6 cellular contexts compared by ENCODE assay signal in the genomic region with DNA sequence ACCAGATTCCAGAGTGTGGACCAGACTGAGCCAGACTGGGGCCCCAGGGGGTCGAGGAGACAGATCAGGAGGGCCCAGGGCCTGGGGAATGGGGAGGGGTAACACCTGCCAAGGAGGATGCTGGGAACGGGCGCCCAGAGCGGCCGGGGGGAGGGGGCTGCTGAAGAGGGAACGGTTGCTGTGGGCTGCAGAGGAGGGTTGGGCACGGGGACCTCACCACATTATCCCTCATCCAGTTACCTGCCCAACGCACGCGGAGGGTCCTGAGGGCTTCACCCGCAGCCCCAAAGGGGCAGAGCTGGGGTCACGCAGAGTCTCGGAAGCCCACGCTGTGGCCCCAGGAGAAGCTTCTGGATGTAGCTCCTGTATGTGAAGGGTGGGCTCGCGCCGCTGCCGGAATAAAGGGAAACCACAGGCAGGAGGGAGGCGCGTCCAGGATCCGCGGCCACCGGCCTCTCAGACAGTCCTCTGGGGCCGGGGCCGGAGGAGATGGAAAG. TPM values are rescaled to one million over a fixed set of nuclear protein-coding genes. Genes with fewer than 3 reads are reported as not detected.
DNase-seq lines count a peak whose midpoint lies in the region; ATAC-seq, FAIRE-seq and TF ChIP-seq lines count a peak whose summit lies in the region.

No MANE protein-coding gene starts in this region.

- peak overlapping the region; percentile 76 for H3K27ac Mint-ChIP-seq in central memory CD8-positive, alpha-beta T cell (ENCODE audit: low read depth)
- peak overlapping the region; percentile 27 for H3K27ac Mint-ChIP-seq in osteocyte (ENCODE audit: unreplicated experiment)

- peak overlapping the region; percentile 74 for H3K4me3 Mint-ChIP-seq in central memory CD8-positive, alpha-beta T cell
- peak overlapping the region; percentile 66 for H3K4me3 Mint-ChIP-seq in osteocyte (ENCODE audit: unreplicated experiment)

- no peak for TF ChIP-seq CTCF in osteocyte (IDR thresholded peaks at IDR 0.05)

- H3K36me3 Mint-ChIP-seq in central memory CD8-positive, alpha-beta T cell (ENCODE audit: insufficient read depth), result peaks cover 26% of the 10 kb centered on the region
- peaks cover 11% of the 10 kb centered on the region for H3K36me3 Mint-ChIP-seq in osteocyte (ENCODE audit: unreplicated experiment)

- DNase-seq in DMS53 (lab: John Stamatoyannopoulos, UW) (peak; percentile 48), DMS53 treated with DMSO at 0.1 percent for 48 hours (lab: John Stamatoyannopoulos, UW; ENCODE audit: unreplicated experiment) (no peak), osteocyte (ENCODE audit: extremely low spot score, unreplicated experiment) (no peak), cortex of kidney (lab: John Stamatoyannopoulos, UW) (no peak), urothelium cell line (ENCODE audit: low spot score) (no peak)
- DNase-seq in central memory CD8-positive, alpha-beta T cell (ENCODE audit: low spot score in 2 of 2), result no peak

- FAIRE-seq in urothelium cell line (lab: Jason Lieb, UNC), result no peak

- H3K9me3 Mint-ChIP-seq in central memory CD8-positive, alpha-beta T cell, result no peaks in the 10 kb centered on the region
- no peaks in the 10 kb centered on the region for H3K9me3 Mint-ChIP-seq in osteocyte (ENCODE audit: unreplicated experiment)

- ATAC-seq in central memory CD8-positive, alpha-beta T cell (replicated peaks; ENCODE audit: extremely low read depth, poor library complexity, severe bottlenecking), result no peak

- peaks cover 17% of the 10 kb centered on the region for H3K4me1 Mint-ChIP-seq in central memory CD8-positive, alpha-beta T cell
- peaks cover 15% of the 10 kb centered on the region for H3K4me1 Mint-ChIP-seq in osteocyte (ENCODE audit: unreplicated experiment)

- H3K27me3 Mint-ChIP-seq in central memory CD8-positive, alpha-beta T cell, result no peaks in the 10 kb centered on the region
- no peaks in the 10 kb centered on the region for H3K27me3 Mint-ChIP-seq in osteocyte (ENCODE audit: unreplicated experiment)

RNA-seq across cellular contexts. Expression of a gene that starts 0.9 kb away (rescaled TPM):
- total RNA-seq in osteocyte, result 23.9 and 25.0 TPM in 2 replicates

RNA-seq across cellular contexts. Expression of a gene that starts 14.2 kb away (rescaled TPM):
- total RNA-seq in osteocyte, result 24.3 and 25.9 TPM in 2 replicates

RNA-seq across cellular contexts. Expression of a gene that starts 29.4 kb away (rescaled TPM):
- 1.5 and 1.6 TPM in 2 replicates for total RNA-seq in osteocyte

RNA-seq across cellular contexts. Expression of a gene that starts 44.9 kb away (rescaled TPM):
- 52.5 and 55.7 TPM in 2 replicates for total RNA-seq in osteocyte

RNA-seq across cellular contexts. Expression of a gene that starts 51.2 kb away (rescaled TPM):
- total RNA-seq in osteocyte, result 37.7 and 38.3 TPM in 2 replicates
